ENCODE assay signal across 18 cellular contexts in genomic region chr11:129928923-129929692, GRCh38. TPM values are rescaled to one million over a fixed set of nuclear protein-coding genes. Genes with fewer than 3 reads are reported as not detected.
DNase-seq lines count a peak whose midpoint lies in the region; ATAC-seq lines count a peak whose summit lies in the region.
"Had no signal": no experiment of that assay in that cellular context is flagged by ENCODE, and none has a peak within 500 bp of the region (broad histone marks: within the 10 kb centered on the region; RNA-seq: fewer than 3 reads in every experiment).

No MANE protein-coding gene starts in this region.

- DNase-seq in activated T-cell treated with anti-CD3 and anti-CD28 coated beads, Interleukin-2, amount 50 U/mL, for 72 hours = no peak
- no peak for DNase-seq in activated T-cell treated with anti-CD3 and anti-CD28 coated beads for 4 hours
- DNase-seq in G401 (ENCODE audit: low spot score) = peak; percentile 67
- no peak for DNase-seq in memory B cell (ENCODE audit: low spot score in 2 of 2)
- DNase-seq in middle frontal gyrus (ENCODE audit: extremely low spot score, low spot score) = no peak
- DNase-seq: 8988T; ACHN; BE2C; Calu3; CD4-positive, alpha-beta memory T cell; COR-L47; DMS53; DMS79 treated with DMSO at 0.1 percent for 48 hours; GM23248; H7; HCEC 1CT had no signal

- H3K36me3 Mint-ChIP-seq in activated T-cell treated with anti-CD3 and anti-CD28 coated beads, Interleukin-2, amount 50 U/mL, for 72 hours (ENCODE audit: insufficient read depth in 2 of 2) = peaks cover 0 to 6% of the 10 kb centered on the region in 2 donors
- peaks cover 24% of the 10 kb centered on the region for H3K36me3 Mint-ChIP-seq in memory B cell

- H3K27me3 Mint-ChIP-seq in activated T-cell treated with anti-CD3 and anti-CD28 coated beads, Interleukin-2, amount 50 U/mL, for 72 hours (ENCODE audit: low read depth) = no peaks in the 10 kb centered on the region
- H3K27me3 Mint-ChIP-seq in memory B cell = no peaks in the 10 kb centered on the region
- H3K27me3 Mint-ChIP-seq: CD4-positive, alpha-beta memory T cell had no signal

- ATAC-seq in activated T-cell treated with anti-CD3 and anti-CD28 coated beads, Interleukin-2, amount 50 U/mL, for 72 hours (replicated peaks in 1 of 2) = no peak
- ATAC-seq in memory B cell (ENCODE audit: low read depth) (no peak), GM21360 (IDR thresholded peaks at IDR 0.05; ENCODE audit: unreplicated experiment) (no peak)
- ATAC-seq: A549 had no signal

- no peaks in the 10 kb centered on the region for H3K9me3 Mint-ChIP-seq in activated T-cell treated with anti-CD3 and anti-CD28 coated beads, Interleukin-2, amount 50 U/mL, for 72 hours
- no peaks in the 10 kb centered on the region for H3K9me3 Mint-ChIP-seq in memory B cell
- H3K9me3 Mint-ChIP-seq: CD4-positive, alpha-beta memory T cell had no signal

- in situ Hi-C loops in G401 (cut with HindIII; ENCODE audit: low sequenced_read_pairs) = loop anchor here (25.0 kb wide), 1 partner anchor 208 kb away; no protein-coding TSS in a partner anchor

- H3K4me3 Mint-ChIP-seq in activated T-cell treated with anti-CD3 and anti-CD28 coated beads, Interleukin-2, amount 50 U/mL, for 72 hours = no peak overlapping the region
- no peak overlapping the region for H3K4me3 Mint-ChIP-seq in memory B cell
- H3K4me3 Mint-ChIP-seq: CD4-positive, alpha-beta memory T cell had no signal

- peak overlapping the region; percentile 66 for H3K27ac Mint-ChIP-seq in activated T-cell treated with anti-CD3 and anti-CD28 coated beads, Interleukin-2, amount 50 U/mL, for 72 hours
- H3K27ac Mint-ChIP-seq in memory B cell = peak overlapping the region; percentile 3

- H3K4me1 Mint-ChIP-seq in activated T-cell treated with anti-CD3 and anti-CD28 coated beads, Interleukin-2, amount 50 U/mL, for 72 hours (ENCODE audit: low read depth) = no peaks in the 10 kb centered on the region
- no peaks in the 10 kb centered on the region for H3K4me1 Mint-ChIP-seq in memory B cell

RNA-seq across cellular contexts. Expression of gene NFRKB, which starts 33.7 kb away (rescaled TPM):
- 10 to 100 TPM; 29.6 to 34.8 TPM for total RNA-seq in activated T-cell treated with anti-CD3 and anti-CD28 coated beads, Interleukin-2, amount 50 U/mL, for 72 hours
- 34.2 and 37.5 TPM in 2 replicates for total RNA-seq in G401 (2014; rRNA removed; shearing (Covaris generic))
